In the genomic region with DNA sequence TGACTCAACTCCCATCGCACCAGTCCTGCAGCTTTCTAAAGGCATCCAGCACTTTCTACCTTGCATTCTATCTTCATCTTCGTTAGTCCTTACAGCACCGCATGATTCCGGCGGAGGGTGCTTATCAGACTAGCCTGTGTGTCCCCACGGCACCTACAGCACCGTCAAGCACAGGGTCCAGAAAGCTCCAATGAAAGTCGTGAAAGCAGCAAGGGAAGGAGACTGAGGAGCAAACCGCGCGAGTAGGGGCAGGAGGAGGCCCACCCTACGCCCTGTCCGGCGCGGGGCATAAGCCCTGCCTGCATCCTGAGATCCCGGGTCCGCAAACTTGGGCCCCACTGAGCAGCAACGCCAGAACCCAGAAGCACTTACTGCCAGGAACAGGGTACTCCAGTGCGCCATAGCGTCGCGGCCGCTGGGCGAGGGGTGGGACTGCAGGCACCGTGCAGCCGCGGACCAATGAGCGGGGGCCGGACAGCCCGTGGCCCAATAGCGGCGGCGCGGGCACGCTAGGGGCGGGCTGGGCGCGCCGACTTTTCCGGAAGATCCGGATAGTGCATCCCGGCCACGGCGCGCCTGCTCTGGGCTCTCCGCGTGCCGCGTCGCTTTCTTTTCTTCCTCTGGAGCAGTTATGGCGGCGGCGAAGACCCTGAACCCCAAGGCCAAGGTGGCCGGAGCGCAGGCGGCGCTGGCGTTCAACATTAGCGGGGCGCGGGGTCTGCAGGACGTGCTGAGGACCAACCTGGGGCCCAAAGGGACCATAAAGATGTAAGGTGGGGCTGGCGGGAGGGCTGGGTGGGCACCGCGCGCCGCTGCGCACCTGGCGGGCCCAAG, we compare ENCODE assay signal across 8 cellular contexts.
DNase-seq lines count a peak whose midpoint lies in the region; ATAC-seq and FAIRE-seq lines count a peak whose summit lies in the region.

No MANE protein-coding gene starts in this region.

- no peaks in the 10 kb centered on the region for H3K27me3 Mint-ChIP-seq in effector memory CD8-positive, alpha-beta T cell

- no peaks in the 10 kb centered on the region for H3K36me3 ChIP-seq in mesendoderm (ENCODE audit: control insufficient read depth, insufficient read depth, low read length)

- H3K18ac ChIP-seq in mesendoderm (ENCODE audit: low read length): peak overlapping the region; percentile 43

- H3K9me3 Mint-ChIP-seq in effector memory CD8-positive, alpha-beta T cell: no peaks in the 10 kb centered on the region

- peak overlapping the region; percentile 88 for H3K4me3 ChIP-seq in mesendoderm (ENCODE audit: low read length)

- FAIRE-seq in HTR-8/SVneo (lab: Jason Lieb, UNC): no peak

- H3K4me3 Mint-ChIP-seq in effector memory CD8-positive, alpha-beta T cell: peak overlapping the region; percentile 98 to 100

- no peak overlapping the region for H3K23ac ChIP-seq in mesendoderm (ENCODE audit: low read length)

- no peak overlapping the region for H2BK5ac ChIP-seq in mesendoderm (ENCODE audit: low read length)

- H3K4me1 Mint-ChIP-seq in effector memory CD8-positive, alpha-beta T cell (ENCODE audit: low read depth in 2 of 2): peaks cover 4 to 11% of the 10 kb centered on the region in 2 donors

- ATAC-seq in GM21390 (IDR thresholded peaks at IDR 0.05; ENCODE audit: unreplicated experiment): peak; percentile 98
- ATAC-seq in effector memory CD8-positive, alpha-beta T cell (replicated peaks): peak; percentile 95

- in situ Hi-C loops in Caki2 (cut with HindIII; ENCODE audit: low pct_unique_long_range_greater_than_20kb, low sequenced_read_pairs): no loop called here

- H3K27ac ChIP-seq in mesendoderm (ENCODE audit: low read depth, low read length): peak overlapping the region; percentile 39

- peak overlapping the region; percentile 87 for H3K4ac ChIP-seq in mesendoderm (ENCODE audit: low read depth, low read length)

- H3K79me2 ChIP-seq in mesendoderm (ENCODE audit: control insufficient read depth, insufficient read depth, low read length): peaks cover 16% of the 10 kb centered on the region

- H3K36me3 Mint-ChIP-seq in effector memory CD8-positive, alpha-beta T cell (ENCODE audit: insufficient read depth): peaks cover 28% of the 10 kb centered on the region

- peak overlapping the region; percentile 92 to 98 for H3K27ac Mint-ChIP-seq in effector memory CD8-positive, alpha-beta T cell

- no peak overlapping the region for H2BK120ac ChIP-seq in mesendoderm (ENCODE audit: low read depth, low read length)

- peak overlapping the region; percentile 57 for H4K8ac ChIP-seq in mesendoderm (ENCODE audit: low read depth, low read length)

- H3K27me3 ChIP-seq in mesendoderm (ENCODE audit: insufficient read depth, low read length, poor library complexity): no peaks in the 10 kb centered on the region

- no peaks in the 10 kb centered on the region for H3K4me1 ChIP-seq in mesendoderm (ENCODE audit: control insufficient read depth, low read depth, low read length)

- no peak overlapping the region for H4K5ac ChIP-seq in mesendoderm (ENCODE audit: low read length)

- H3K79me1 ChIP-seq in mesendoderm (ENCODE audit: low read length): no peaks in the 10 kb centered on the region

- DNase-seq in Caki2 (ENCODE audit: low read depth): peak; percentile 91
- peak; percentile 81 for DNase-seq in HTR-8/SVneo (ENCODE audit: insufficient read length, low spot score)
- peak; percentile 89 to 95 for DNase-seq in NOMO-1 (lab: John Stamatoyannopoulos, UW; ENCODE audit: unreplicated experiment in 2 of 2)
- DNase-seq in activated CD8-positive, alpha-beta memory T cell treated with anti-CD3 and anti-CD28 coated beads for 48 hours (ENCODE audit: low read depth in 2 of 3, low spot score in 2 of 3): peak; percentile 66 to 83 (median 66)
- DNase-seq in effector memory CD8-positive, alpha-beta T cell: peak; percentile 79 to 83 (median 80)
- peak; percentile 94 for DNase-seq in mesendoderm
- peak; percentile 79 for DNase-seq in stimulated activated CD8-positive, alpha-beta memory T cell treated with anti-CD3 and anti-CD28 coated beads, Interleukin-12 subunit alpha, Interleukin-12 subunit beta, amount 100 ng/mL, for 4 hours (ENCODE audit: low read depth)

- no peak overlapping the region for H2BK15ac ChIP-seq in mesendoderm (replicated peaks; ENCODE audit: low read depth)

- no peak overlapping the region for H2AK5ac ChIP-seq in mesendoderm (ENCODE audit: low read length)

- WGBS in mesendoderm (ENCODE audit: extremely low coverage, insufficient coverage, low lambda C conversion rate): no CpG with 5 or more reads among the region's 69 CpGs

- H3K9ac ChIP-seq in mesendoderm (ENCODE audit: low read length): peak overlapping the region; percentile 89

- peak overlapping the region; percentile 94 for H3K56ac ChIP-seq in mesendoderm (ENCODE audit: low read length)

- H3K4me2 ChIP-seq in mesendoderm (ENCODE audit: low read length): peak overlapping the region; percentile 65

Comparison
In these comparisons a context has a peak if more than half of its experiments do, and no peak if none do; other contexts are left out.
1. Peak in every context shown above with its lines: DNase-seq, ATAC-seq, H3K4me3 ChIP-seq and H3K27ac ChIP-seq.